In the genomic region with DNA sequence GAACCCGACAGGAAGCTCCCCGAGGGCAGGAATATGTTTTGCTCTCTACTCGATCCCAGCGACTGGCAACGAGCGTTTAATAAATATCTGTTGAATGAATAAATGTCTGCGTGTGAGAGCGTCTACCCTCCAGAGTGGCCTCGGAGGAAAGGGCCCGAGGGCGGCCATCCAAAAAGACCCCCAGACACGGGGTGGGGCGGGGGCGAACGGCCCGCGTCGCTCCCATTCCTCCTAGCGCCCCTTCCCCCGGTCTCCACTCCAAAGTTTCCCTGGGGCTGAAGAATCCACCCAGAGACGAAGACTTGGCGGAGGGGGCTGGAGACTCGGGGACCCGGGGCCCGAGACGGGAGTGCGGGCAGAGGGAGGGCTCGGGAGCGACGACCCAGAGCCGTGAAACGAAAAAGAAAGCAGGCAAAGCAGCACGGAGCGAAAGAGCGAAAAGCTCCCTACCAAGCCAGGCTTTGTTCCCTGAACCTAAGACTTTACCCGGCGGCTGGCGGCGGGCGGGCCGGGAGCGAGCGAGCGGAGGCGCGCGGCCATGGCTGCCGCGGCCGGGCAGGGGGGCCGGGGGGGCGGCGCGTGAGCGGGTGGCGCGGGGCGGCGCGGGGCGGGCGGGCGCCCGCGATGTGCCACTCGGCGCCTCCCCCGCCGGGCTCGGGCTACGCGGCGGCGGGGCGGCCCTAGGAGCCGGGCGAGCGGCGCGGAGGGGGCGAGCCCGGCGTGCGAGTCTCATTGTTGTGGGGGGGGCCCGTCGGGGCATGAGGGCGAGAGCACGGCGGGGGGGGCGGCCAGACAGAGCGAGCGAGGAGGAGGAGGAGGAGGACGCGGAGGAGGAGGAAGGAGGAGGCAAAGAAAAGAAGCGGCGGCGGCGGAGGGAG, we compare ENCODE assay signal across 8 cellular contexts. TPM values are rescaled to one million over a fixed set of nuclear protein-coding genes. Genes with fewer than 3 reads are reported as not detected.
DNase-seq lines count a peak whose midpoint lies in the region; ATAC-seq, FAIRE-seq and TF ChIP-seq lines count a peak whose summit lies in the region.

Gene MLLT6, plus strand, starts transcription at position 629 of the 878 bp plus-strand sequence. CDS start 360 bp downstream, outside the sequence.

- H3K4me3 ChIP-seq in A549 (peak within 1 kb of the TSS; percentile 94), spleen (peak within 1 kb of the TSS; percentile 75 to 92 (median 85))

- intact Hi-C loops in spleen (cut with DNase I; ENCODE audit: low total_unique reads) = no loop called here

- H3K4me1 ChIP-seq in A549 (peaks cover 43% of the 10 kb centered on the region), spleen (peaks cover 27 to 85% (median 66%) of the 10 kb centered on the region in 6 donors)

- no peak for FAIRE-seq in A549 (lab: Jason Lieb, UNC)

- no peak for TF ChIP-seq EP300 in A549 (IDR thresholded peaks at IDR 0.05)

- H3K9me3 ChIP-seq in A549 (no peaks in the 10 kb centered on the region), spleen (no peaks in the 10 kb centered on the region)

- 8% methylated on average over 39 of the region's 98 CpGs for WGBS in A549 (ENCODE audit: missing lambda C conversion rate)
- WGBS in spleen, 5 donors = 1 to 2% (median 2%) methylated on average over 45 to 97 of the region's 98 CpGs

- POLR2A ChIA-PET in A549 (lab: Yijun Ruan, JAX) = interaction anchor here (1.0 to 1.8 kb wide), 3 partner anchors 14 to 165 kb away, joined by 3 to 5 read pairs (median 4); partner anchors contain the start of gene LASP1

- H3K27ac ChIP-seq in A549 (peak within 1 kb of the TSS; percentile 82 to 98), spleen (peak within 1 kb of the TSS; percentile 96 to 99 (median 97))

- CTCF ChIA-PET in A549 (lab: Yijun Ruan, JAX) = interaction anchor here (0.9 to 2.2 kb wide), 4 partner anchors 26 to 37 kb away, joined by 3 to 10 read pairs (median 7); no protein-coding TSS in a partner anchor

- DNase-seq in A549 (ENCODE audit: low read depth in 1 of 2, low spot score in 1 of 2) = peak; percentile 81 to 85
- peak; percentile 77 for DNase-seq in GM19240 (ENCODE audit: insufficient read length, low spot score)
- peak; percentile 85 for DNase-seq in NCI-H345 (lab: John Stamatoyannopoulos, UW)
- peak; percentile 73 for DNase-seq in activated CD4-positive, alpha-beta T cell treated with anti-CD3 and anti-CD28 coated beads for 1 hour
- peak; percentile 94 for DNase-seq in cerebellum (ENCODE audit: low spot score)
- DNase-seq in islet precursor cell = peak; percentile 87
- DNase-seq in spleen = peak; percentile 95

- no peak for TF ChIP-seq RAD21 in A549 (conservative IDR thresholded peaks at IDR 0.05 in 1 of 2, IDR thresholded peaks at IDR 0.05 in 1 of 2)

- H3K27me3 ChIP-seq in spleen (replicated peaks in 1 of 7) = peaks cover 0 to 8% (median 0%) of the 10 kb centered on the region in 7 donors

- TF ChIP-seq CTCF in A549 (IDR thresholded peaks at IDR 0.05) (no peak), spleen (IDR thresholded peaks at IDR 0.05 in 8 of 11, conservative IDR thresholded peaks at IDR 0.05 in 3 of 11) (no peak)

- TF ChIP-seq POLR2A in A549 (IDR thresholded peaks at IDR 0.05; ENCODE audit: low read length) = peak; percentile 40
- TF ChIP-seq POLR2A in spleen (IDR thresholded peaks at IDR 0.05) = peak in 1 of 3 donors; percentile 2

- H3K36me3 ChIP-seq in spleen = peaks cover 0 to 29% (median 21%) of the 10 kb centered on the region in 6 donors

- peak within 1 kb of the TSS; percentile 92 for H3K4me2 ChIP-seq in A549

- peak; percentile 38 to 48 for ATAC-seq in A549
- ATAC-seq in GM21825 (IDR thresholded peaks at IDR 0.05; ENCODE audit: unreplicated experiment) = no peak

TF ChIP-seq in A549, 52 proteins besides CTCF, POLR2A, EP300 and RAD21 (continues in another document):
- TF ChIP-seq ESRRA (IDR thresholded peaks at IDR 0.05; ENCODE audit: borderline replicate concordance, low read length) (no peak), TFCP2L1 (CRISPR knock-in tag; IDR thresholded peaks at IDR 0.05) (0 out of 2 replicates have a peak, but pooled peaks have one; percentile 11), MYC (IDR thresholded peaks at IDR 0.05; ENCODE audit: borderline replicate concordance, low read length) (no peak; the same call in 1 of the 2 replicates), GATA3 (IDR thresholded peaks at IDR 0.05; ENCODE audit: borderline replicate concordance) (0 out of 2 replicates have a peak, but pooled peaks have one; percentile 6), HEYL (CRISPR knock-in tag; IDR thresholded peaks at IDR 0.05) (no peak), RCOR1 (IDR thresholded peaks at IDR 0.05; ENCODE audit: low read depth, low read length) (no peak), CHD4 (IDR thresholded peaks at IDR 0.05; ENCODE audit: borderline replicate concordance) (no peak), HOXA7 (CRISPR knock-in tag; IDR thresholded peaks at IDR 0.05) (no peak), MAZ (IDR thresholded peaks at IDR 0.05; ENCODE audit: borderline replicate concordance, low read depth, low read length) (0 out of 2 replicates have a peak, but pooled peaks have one; percentile 21), POLR2AphosphoS2 (conservative IDR thresholded peaks at IDR 0.05; ENCODE audit: low read length) (no peak), PHF8 (IDR thresholded peaks at IDR 0.05; ENCODE audit: borderline replicate concordance, low read depth) (0 out of 2 replicates have a peak, but pooled peaks have one; percentile 57), NPAS2 (CRISPR knock-in tag; IDR thresholded peaks at IDR 0.05; ENCODE audit: borderline replicate concordance) (no peak)
- TF ChIP-seq, protein P1, sequence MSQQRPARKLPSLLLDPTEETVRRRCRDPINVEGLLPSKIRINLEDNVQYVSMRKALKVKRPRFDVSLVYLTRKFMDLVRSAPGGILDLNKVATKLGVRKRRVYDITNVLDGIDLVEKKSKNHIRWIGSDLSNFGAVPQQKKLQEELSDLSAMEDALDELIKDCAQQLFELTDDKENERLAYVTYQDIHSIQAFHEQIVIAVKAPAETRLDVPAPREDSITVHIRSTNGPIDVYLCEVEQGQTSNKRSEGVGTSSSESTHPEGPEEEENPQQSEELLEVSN (IDR thresholded peaks at IDR 0.05; ENCODE audit: borderline replicate concordance, low read depth) = peak; percentile 41; the same call in 1 of the 2 replicates
- TF ChIP-seq, protein P2, sequence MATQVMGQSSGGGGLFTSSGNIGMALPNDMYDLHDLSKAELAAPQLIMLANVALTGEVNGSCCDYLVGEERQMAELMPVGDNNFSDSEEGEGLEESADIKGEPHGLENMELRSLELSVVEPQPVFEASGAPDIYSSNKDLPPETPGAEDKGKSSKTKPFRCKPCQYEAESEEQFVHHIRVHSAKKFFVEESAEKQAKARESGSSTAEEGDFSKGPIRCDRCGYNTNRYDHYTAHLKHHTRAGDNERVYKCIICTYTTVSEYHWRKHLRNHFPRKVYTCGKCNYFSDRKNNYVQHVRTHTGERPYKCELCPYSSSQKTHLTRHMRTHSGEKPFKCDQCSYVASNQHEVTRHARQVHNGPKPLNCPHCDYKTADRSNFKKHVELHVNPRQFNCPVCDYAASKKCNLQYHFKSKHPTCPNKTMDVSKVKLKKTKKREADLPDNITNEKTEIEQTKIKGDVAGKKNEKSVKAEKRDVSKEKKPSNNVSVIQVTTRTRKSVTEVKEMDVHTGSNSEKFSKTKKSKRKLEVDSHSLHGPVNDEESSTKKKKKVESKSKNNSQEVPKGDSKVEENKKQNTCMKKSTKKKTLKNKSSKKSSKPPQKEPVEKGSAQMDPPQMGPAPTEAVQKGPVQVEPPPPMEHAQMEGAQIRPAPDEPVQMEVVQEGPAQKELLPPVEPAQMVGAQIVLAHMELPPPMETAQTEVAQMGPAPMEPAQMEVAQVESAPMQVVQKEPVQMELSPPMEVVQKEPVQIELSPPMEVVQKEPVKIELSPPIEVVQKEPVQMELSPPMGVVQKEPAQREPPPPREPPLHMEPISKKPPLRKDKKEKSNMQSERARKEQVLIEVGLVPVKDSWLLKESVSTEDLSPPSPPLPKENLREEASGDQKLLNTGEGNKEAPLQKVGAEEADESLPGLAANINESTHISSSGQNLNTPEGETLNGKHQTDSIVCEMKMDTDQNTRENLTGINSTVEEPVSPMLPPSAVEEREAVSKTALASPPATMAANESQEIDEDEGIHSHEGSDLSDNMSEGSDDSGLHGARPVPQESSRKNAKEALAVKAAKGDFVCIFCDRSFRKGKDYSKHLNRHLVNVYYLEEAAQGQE (IDR thresholded peaks at IDR 0.05) = no peak
- TF ChIP-seq, protein P3, sequence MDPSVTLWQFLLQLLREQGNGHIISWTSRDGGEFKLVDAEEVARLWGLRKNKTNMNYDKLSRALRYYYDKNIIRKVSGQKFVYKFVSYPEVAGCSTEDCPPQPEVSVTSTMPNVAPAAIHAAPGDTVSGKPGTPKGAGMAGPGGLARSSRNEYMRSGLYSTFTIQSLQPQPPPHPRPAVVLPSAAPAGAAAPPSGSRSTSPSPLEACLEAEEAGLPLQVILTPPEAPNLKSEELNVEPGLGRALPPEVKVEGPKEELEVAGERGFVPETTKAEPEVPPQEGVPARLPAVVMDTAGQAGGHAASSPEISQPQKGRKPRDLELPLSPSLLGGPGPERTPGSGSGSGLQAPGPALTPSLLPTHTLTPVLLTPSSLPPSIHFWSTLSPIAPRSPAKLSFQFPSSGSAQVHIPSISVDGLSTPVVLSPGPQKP (IDR thresholded peaks at IDR 0.05; ENCODE audit: low read depth, low read length) = no peak
- TF ChIP-seq, protein P4, sequence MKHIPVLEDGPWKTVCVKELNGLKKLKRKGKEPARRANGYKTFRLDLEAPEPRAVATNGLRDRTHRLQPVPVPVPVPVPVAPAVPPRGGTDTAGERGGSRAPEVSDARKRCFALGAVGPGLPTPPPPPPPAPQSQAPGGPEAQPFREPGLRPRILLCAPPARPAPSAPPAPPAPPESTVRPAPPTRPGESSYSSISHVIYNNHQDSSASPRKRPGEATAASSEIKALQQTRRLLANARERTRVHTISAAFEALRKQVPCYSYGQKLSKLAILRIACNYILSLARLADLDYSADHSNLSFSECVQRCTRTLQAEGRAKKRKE (CRISPR knock-in tag; IDR thresholded peaks at IDR 0.05; ENCODE audit: low read depth) = 0 out of 2 replicates have a peak, but pooled peaks have one; percentile 8

RNA-seq across cellular contexts. Expression of gene MLLT6, which starts in this region (rescaled TPM):
- 24.2 and 28.9 TPM in 2 replicates for polyA plus RNA-seq in A549 (2011; rRNA removed)
- polyA plus RNA-seq in A549 (2012; cell fraction: cytosol; rRNA removed) = 25.0 and 29.5 TPM in 2 replicates
- polyA plus RNA-seq in A549 (2012; cell fraction: nucleus; rRNA removed) = 62.5 and 83.6 TPM in 2 replicates
- 24.6 to 29.9 TPM (median 28.3 TPM) in 3 replicates for polyA plus RNA-seq in A549 (2017; fragmentation: RNase III; extraction: RNeasy Plus Mini Kit Qiagen cat#74134 plus additional on column Dnase treatment)
- polyA minus RNA-seq in A549 (2011; rRNA and poly(A)+ RNA removed) = 37.2 and 41.1 TPM in 2 replicates
- total RNA-seq in cerebellum = 44.0 TPM
- total RNA-seq in spleen = 100 to 1,000 TPM; 112 to 244 (median 183) TPM
- polyA plus RNA-seq in spleen = 100 to 1,000 TPM in 1 of 3 donors, 10 to 100 TPM in 2; 27.3 to 124 (median 35.5) TPM
